In the genomic region with DNA sequence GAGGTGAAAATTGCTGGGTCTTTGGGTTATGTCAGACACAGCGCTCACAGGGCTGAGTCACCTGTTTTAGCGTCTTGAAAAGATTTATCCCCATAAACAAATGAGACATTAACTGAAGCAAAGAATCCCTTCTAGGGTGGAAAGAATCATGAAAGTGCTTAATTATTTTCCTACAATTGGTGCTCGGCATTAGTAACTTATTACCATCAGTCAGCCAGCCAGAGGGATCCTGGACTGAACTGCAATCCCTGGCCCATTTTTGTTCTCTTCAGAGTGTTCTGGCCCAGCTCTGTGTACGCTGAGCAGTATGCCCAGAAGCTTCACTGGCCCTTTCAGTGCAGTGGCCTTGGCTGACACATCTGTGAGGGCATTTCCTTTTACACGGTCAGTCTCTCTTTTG, we compare ENCODE assay signal across 5 cellular contexts.
DNase-seq lines count a peak whose midpoint lies in the region; ATAC-seq, FAIRE-seq and TF ChIP-seq lines count a peak whose summit lies in the region.
"Not testable (repeated sequence)": the region's sequence is repeated elsewhere in the genome, so short reads cannot be mapped to it uniquely, and the experiment has no call there.

No MANE protein-coding gene starts in this region.

- not testable (repeated sequence) for H2AFZ ChIP-seq in K562 (ENCODE audit: low read depth, low read length)

- POLR2A ChIA-PET in K562 (lab: Yijun Ruan, JAX): not testable (repeated sequence)

- not testable (repeated sequence) for H4K20me1 ChIP-seq in K562 (replicated peaks; ENCODE audit: control insufficient read depth, insufficient read depth, low read length)

- not testable (repeated sequence) for TF ChIP-seq CTCF in K562 (IDR thresholded peaks at IDR 0.05 in 2 of 3, conservative IDR thresholded peaks at IDR 0.05 in 1 of 3; ENCODE audit: insufficient read depth in 2 of 3, low read depth in 1 of 3, low read length in 3 of 3); epithelial cell of proximal tubule (conservative IDR thresholded peaks at IDR 0.05; ENCODE audit: low read depth, low read length)

- not testable (repeated sequence) for H3K4me1 ChIP-seq in K562 (replicated peaks in 1 of 2; ENCODE audit: control insufficient read depth in 2 of 2, insufficient read depth in 2 of 2, low read length in 2 of 2)

- not testable (repeated sequence) for H3K4me3 Mint-ChIP-seq in activated CD4-positive, alpha-beta T cell treated with anti-CD3 and anti-CD28 coated beads, Interleukin-2, amount 10 ng/mL, durations not matched to agents 24 days and 14 days

- not testable (repeated sequence) for H3K79me2 ChIP-seq in K562 (ENCODE audit: control insufficient read depth, insufficient read depth, low read length)

- FAIRE-seq in K562 (lab: Jason Lieb, UNC): not testable (repeated sequence)

- H3K36me3 ChIP-seq in K562 (ENCODE audit: control insufficient read depth, insufficient read depth, low read length): not testable (repeated sequence)

- H3K27me3 ChIP-seq in K562 (ENCODE audit: control insufficient read depth in 2 of 2, insufficient read depth in 2 of 2, low read length in 2 of 2): not testable (repeated sequence)

- H3K27ac Mint-ChIP-seq in activated CD4-positive, alpha-beta T cell treated with anti-CD3 and anti-CD28 coated beads, Interleukin-2, amount 10 ng/mL, durations not matched to agents 24 days and 14 days: not testable (repeated sequence)

- not testable (repeated sequence) for H3K4me1 Mint-ChIP-seq in activated CD4-positive, alpha-beta T cell treated with anti-CD3 and anti-CD28 coated beads, Interleukin-2, amount 10 ng/mL, durations not matched to agents 24 days and 14 days

- not testable (repeated sequence) for BruUV-seq in K562 (replicated peaks; lab: Mats Ljungman, UMichigan)

- not testable (repeated sequence) for H3K36me3 Mint-ChIP-seq in activated CD4-positive, alpha-beta T cell treated with anti-CD3 and anti-CD28 coated beads, Interleukin-2, amount 10 ng/mL, durations not matched to agents 24 days and 14 days (ENCODE audit: low read depth)

- 34% methylated on average over 1 of the region's 5 CpGs for WGBS in K562 (ENCODE audit: insufficient coverage, low coverage, missing lambda C conversion rate)

- H3K9me3 ChIP-seq in K562 (replicated peaks; ENCODE audit: control insufficient read depth, insufficient read depth, low read depth, low read length): not testable (repeated sequence)

- peak; percentile 32; the same call in 2 of the 3 replicates for ATAC-seq in K562

- CTCF ChIA-PET in K562 (lab: Yijun Ruan, JAX; ENCODE audit: low intra/inter-chr PET ratio): not testable (repeated sequence)

- H3K27me3 Mint-ChIP-seq in activated CD4-positive, alpha-beta T cell treated with anti-CD3 and anti-CD28 coated beads, Interleukin-2, amount 10 ng/mL, durations not matched to agents 24 days and 14 days: not testable (repeated sequence)

- not testable (repeated sequence) for H3K9me1 ChIP-seq in K562 (ENCODE audit: control insufficient read depth, insufficient read depth, low read length)

- TF ChIP-seq RAD21 in K562 (CRISPR knock-in tag; conservative IDR thresholded peaks at IDR 0.05 in 1 of 2, IDR thresholded peaks at IDR 0.05 in 1 of 2): not testable (repeated sequence)

- peak; percentile 22 for DNase-seq in ELR (ENCODE audit: low read depth)
- DNase-seq in activated CD4-positive, alpha-beta T cell treated with anti-CD3 and anti-CD28 coated beads, Interleukin-2, amount 10 ng/mL, durations not matched to agents 24 days and 14 days: peak; percentile 10
- not testable (repeated sequence) for DNase-seq in K562 (ENCODE audit: extremely low read depth in 1 of 4, low spot score in 3 of 4)
- DNase-seq in epithelial cell of proximal tubule (ENCODE audit: low read depth): peak; percentile 58
- DNase-seq in kidney glomerular epithelial cell (lab: John Stamatoyannopoulos, UW): peak; percentile 3

- intact Hi-C loops in activated CD4-positive, alpha-beta T cell treated with anti-CD3 and anti-CD28 coated beads, Interleukin-2, amount 10 ng/mL, durations not matched to agents 24 days and 14 days (cut with micrococcal nuclease); K562 (cut with micrococcal nuclease): not testable (repeated sequence)

- not testable (repeated sequence) for H3K9ac ChIP-seq in K562 (ENCODE audit: insufficient read depth in 1 of 2, low read depth in 2 of 2, low read length in 2 of 2)

- H3K27ac ChIP-seq in K562 (ENCODE audit: extremely low read depth, low read depth, low read length): not testable (repeated sequence)

- H3K9me3 Mint-ChIP-seq in activated CD4-positive, alpha-beta T cell treated with anti-CD3 and anti-CD28 coated beads, Interleukin-2, amount 10 ng/mL, durations not matched to agents 24 days and 14 days: not testable (repeated sequence)

- TF ChIP-seq EP300 in K562 (IDR thresholded peaks at IDR 0.05; ENCODE audit: low read length): not testable (repeated sequence)

- H3K4me3 ChIP-seq in K562; epithelial cell of proximal tubule (ENCODE audit: low read depth, low read length): not testable (repeated sequence)

- TF ChIP-seq POLR2A in K562 (conservative IDR thresholded peaks at IDR 0.05): not testable (repeated sequence)

- in situ Hi-C loops in K562 (cut with MboI): not testable (repeated sequence)

- not testable (repeated sequence) for H3K4me2 ChIP-seq in K562 (ENCODE audit: insufficient read depth, low read length)
